Comparison of ENCODE assay signal across 18 cellular contexts in the genomic region with DNA sequence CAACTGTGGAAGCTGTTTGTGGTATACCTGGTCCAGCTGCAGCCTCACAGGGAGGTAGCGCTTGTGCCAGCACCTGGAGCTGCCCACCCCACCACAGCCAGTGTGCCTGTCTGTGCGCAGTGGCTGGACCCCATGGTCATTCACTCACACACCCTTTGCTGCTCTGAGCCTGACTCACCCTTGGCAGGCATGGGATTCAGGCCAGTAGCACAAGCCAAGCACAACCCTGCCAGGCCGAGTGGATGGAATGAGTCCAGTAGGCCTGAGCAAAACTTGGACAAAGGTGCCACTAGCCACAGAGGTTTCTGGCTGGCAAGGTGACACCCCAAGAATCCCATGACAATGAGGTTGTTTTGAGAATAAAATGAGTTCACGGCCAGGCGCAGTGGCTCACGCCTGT.
"Had no signal": no experiment of that assay in that cellular context is flagged by ENCODE, and none has a peak within 500 bp of the region (broad histone marks: within the 10 kb centered on the region; RNA-seq: fewer than 3 reads in every experiment).

No MANE protein-coding gene starts in this region.

- H3K4me3 Mint-ChIP-seq: activated CD8-positive, alpha-beta memory T cell treated with anti-CD3 and anti-CD28 coated beads, Interleukin-2, amount 10 ng/mL, durations not matched to agents 7 days and 5 days; activated T-cell treated with anti-CD3 and anti-CD28 coated beads, Interleukin-2, amount 50 U/mL, for 24 hours; natural killer cell; stimulated activated naive CD8-positive, alpha-beta T cell treated with anti-CD3 and anti-CD28 coated beads, Interleukin-15, amount 100 ng/mL, for 72 hours; T-helper 2 cell treated with Interferon-gamma antibody and Interleukin-4, amounts not matched to agents 5 μg/mL and 100 μg/mL, for 36 hours had no signal

- H3K36me3 Mint-ChIP-seq: activated CD8-positive, alpha-beta memory T cell treated with anti-CD3 and anti-CD28 coated beads, Interleukin-2, amount 10 ng/mL, durations not matched to agents 7 days and 5 days; activated naive CD4-positive, alpha-beta T cell treated with anti-CD3 and anti-CD28 coated beads, Interleukin-2, amount 50 U/mL, for 72 hours; natural killer cell had no signal

- H3K4me1 Mint-ChIP-seq: activated CD8-positive, alpha-beta memory T cell treated with anti-CD3 and anti-CD28 coated beads, Interleukin-2, amount 10 ng/mL, durations not matched to agents 7 days and 5 days; natural killer cell; stimulated activated naive CD8-positive, alpha-beta T cell treated with anti-CD3 and anti-CD28 coated beads, Interleukin-15, amount 100 ng/mL, for 72 hours had no signal

- H3K27ac Mint-ChIP-seq: activated CD8-positive, alpha-beta memory T cell treated with anti-CD3 and anti-CD28 coated beads, Interleukin-2, amount 10 ng/mL, durations not matched to agents 7 days and 5 days; activated naive CD4-positive, alpha-beta T cell treated with anti-CD3 and anti-CD28 coated beads, Interleukin-2, amount 50 U/mL, for 72 hours; activated T-cell treated with anti-CD3 and anti-CD28 coated beads, Interleukin-2, amount 50 U/mL, for 24 hours; natural killer cell; stimulated activated naive CD8-positive, alpha-beta T cell treated with anti-CD3 and anti-CD28 coated beads, Interleukin-15, amount 100 ng/mL, for 72 hours; T-helper 2 cell treated with Interferon-gamma antibody and Interleukin-4, amounts not matched to agents 5 μg/mL and 100 μg/mL, for 36 hours had no signal

- H3K4me2 ChIP-seq: hepatocyte had no signal

- H3K27me3 Mint-ChIP-seq: activated T-cell treated with anti-CD3 and anti-CD28 coated beads, Interleukin-2, amount 50 U/mL, for 24 hours; stimulated activated naive CD8-positive, alpha-beta T cell treated with anti-CD3 and anti-CD28 coated beads, Interleukin-15, amount 100 ng/mL, for 72 hours had no signal

- H3K4me3 ChIP-seq: cardiac muscle cell, esophagus muscularis mucosa, hepatocyte, lung, mucosa of descending colon, prostate gland, vagina had no signal

- H3K79me2 ChIP-seq: hepatocyte had no signal

- DNase-seq: activated CD4-positive, alpha-beta T cell treated with anti-CD3 and anti-CD28 coated beads, Interleukin-2, amount 50 U/mL, for 48 hours; activated CD8-positive, alpha-beta memory T cell treated with anti-CD3 and anti-CD28 coated beads, Interleukin-2, amount 10 ng/mL, durations not matched to agents 7 days and 5 days; activated effector memory CD4-positive, alpha-beta T cell treated with anti-CD3 and anti-CD28 coated beads, Interleukin-2, amount 50 U/mL, for 16 hours; activated T-cell treated with anti-CD3 and anti-CD28 coated beads, Interleukin-2, amount 50 U/mL, for 24 hours; foreskin melanocyte; mucosa of descending colon; natural killer cell; stimulated activated CD4-positive, alpha-beta T cell treated with anti-CD3 and anti-CD28 coated beads, Interleukin-15, amount 100 ng/mL, for 24 hours; stimulated activated CD4-positive, alpha-beta T cell treated with anti-CD3 and anti-CD28 coated beads, Interleukin-4, amount 100 ng/mL, for 4 hours; stimulated activated naive CD8-positive, alpha-beta T cell treated with anti-CD3 and anti-CD28 coated beads, Interleukin-15, amount 100 ng/mL, for 72 hours had no signal

- H3K36me3 ChIP-seq: cardiac muscle cell, esophagus muscularis mucosa, prostate gland, vagina had no signal

- H3K4me1 ChIP-seq: esophagus muscularis mucosa, prostate gland, vagina had no signal

- H3K27ac ChIP-seq: cardiac muscle cell, esophagus muscularis mucosa, hepatocyte, prostate gland, vagina had no signal

- H3K9me3 ChIP-seq: esophagus muscularis mucosa, mucosa of descending colon, prostate gland, vagina had no signal

- H3K27me3 ChIP-seq: cardiac muscle cell, hepatocyte, vagina had no signal

- H3K9me3 Mint-ChIP-seq: activated naive CD4-positive, alpha-beta T cell treated with anti-CD3 and anti-CD28 coated beads, Interleukin-2, amount 50 U/mL, for 72 hours; activated T-cell treated with anti-CD3 and anti-CD28 coated beads, Interleukin-2, amount 50 U/mL, for 24 hours; natural killer cell; stimulated activated naive CD8-positive, alpha-beta T cell treated with anti-CD3 and anti-CD28 coated beads, Interleukin-15, amount 100 ng/mL, for 72 hours; T-helper 2 cell treated with Interferon-gamma antibody and Interleukin-4, amounts not matched to agents 5 μg/mL and 100 μg/mL, for 36 hours had no signal

- H2AFZ ChIP-seq: hepatocyte had no signal
